In genomic region chr13:48235814-48236135, GRCh38 we compare ENCODE assay signal across 8 cellular contexts. TPM values are rescaled to one million over a fixed set of nuclear protein-coding genes. Genes with fewer than 3 reads are reported as not detected.
DNase-seq lines count a peak whose midpoint lies in the region; ATAC-seq and TF ChIP-seq lines count a peak whose summit lies in the region.

No MANE protein-coding gene starts in this region.

- peak overlapping the region; percentile 94 for H3K27ac Mint-ChIP-seq in endothelial cell (ENCODE audit: unreplicated experiment)

- peak overlapping the region; percentile 83 to 98 (median 98); a peak in 19 of 20 replicates for H3K4me3 ChIP-seq in BLaER1 treated with 17β-estradiol and CSF1 and Interleukin-3, amounts not matched to agents 10 nM and 100 nM
- peak overlapping the region; percentile 22 to 100 (median 98) for H3K4me3 ChIP-seq in Peyer's patch
- peak overlapping the region; percentile 89 for H3K4me3 ChIP-seq in neuron (ENCODE audit: low read length)

- peaks cover 9% of the 10 kb centered on the region for H3K27me3 Mint-ChIP-seq in endothelial cell (ENCODE audit: unreplicated experiment)

- H3K9me3 ChIP-seq in BLaER1 treated with 17β-estradiol and CSF1 and Interleukin-3, amounts not matched to agents 10 nM and 100 nM (replicated peaks in 1 of 11), result peaks cover 0 to 15% (median 9%) of the 10 kb centered on the region in 11 experiments; a peak in 11 of 22 replicates
- H3K9me3 ChIP-seq in Peyer's patch (no peaks in the 10 kb centered on the region), neuron (ENCODE audit: low read length) (no peaks in the 10 kb centered on the region)

- no peak for TF ChIP-seq POLR2A in Peyer's patch (IDR thresholded peaks at IDR 0.05)

- peaks cover 18 to 55% (median 29%) of the 10 kb centered on the region in 11 experiments for H3K36me3 ChIP-seq in BLaER1 treated with 17β-estradiol and CSF1 and Interleukin-3, amounts not matched to agents 10 nM and 100 nM
- H3K36me3 ChIP-seq in Peyer's patch, result peaks cover 0 to 15% (median 0%) of the 10 kb centered on the region in 3 donors
- H3K36me3 ChIP-seq in neuron (ENCODE audit: insufficient read depth, low read length), result peaks cover 3% of the 10 kb centered on the region

- H3K27ac ChIP-seq in BLaER1 treated with 17β-estradiol and CSF1 and Interleukin-3, amounts not matched to agents 10 nM and 100 nM, result peak overlapping the region; percentile 96 to 100 (median 99)
- peak overlapping the region in 3 of 4 donors; percentile 73 to 100 (median 100) for H3K27ac ChIP-seq in Peyer's patch

- H3K4me2 ChIP-seq in BLaER1 treated with 17β-estradiol and CSF1 and Interleukin-3, amounts not matched to agents 10 nM and 100 nM, result peak overlapping the region; percentile 74 to 95 (median 86)

- peaks cover 16% of the 10 kb centered on the region for H3K36me3 Mint-ChIP-seq in endothelial cell (ENCODE audit: low read depth, unreplicated experiment)

- TF ChIP-seq CTCF in Peyer's patch (IDR thresholded peaks at IDR 0.05) (no peak), endothelial cell (IDR thresholded peaks at IDR 0.05; ENCODE audit: unreplicated experiment) (no peak)

- no peak for DNase-seq in Peyer's patch
- no peak for DNase-seq in endothelial cell (ENCODE audit: low spot score)
- DNase-seq in SHP77 treated with DMSO at 0.1 percent for 48 hours (lab: John Stamatoyannopoulos, UW), result no peak
- DNase-seq in activated CD4-positive, CD25-positive, alpha-beta regulatory T cell treated with anti-CD3 and anti-CD28 coated beads, Interleukin-2, amount 50 U/mL, for 72 hours, result no peak

- peak overlapping the region; percentile 99 for H3K4me3 Mint-ChIP-seq in endothelial cell (ENCODE audit: unreplicated experiment)

- peaks cover 33% of the 10 kb centered on the region for H3K4me1 Mint-ChIP-seq in endothelial cell (ENCODE audit: unreplicated experiment)

- ATAC-seq in GM19463 (IDR thresholded peaks at IDR 0.05; ENCODE audit: unreplicated experiment), result no peak
- ATAC-seq in GM18517 (IDR thresholded peaks at IDR 0.05; ENCODE audit: unreplicated experiment), result no peak

- H2AFZ ChIP-seq in neuron (ENCODE audit: low read depth, low read length), result no peak overlapping the region

- peak overlapping the region; percentile 97 to 100 (median 99); a peak in 21 of 22 replicates for H3K9ac ChIP-seq in BLaER1 treated with 17β-estradiol and CSF1 and Interleukin-3, amounts not matched to agents 10 nM and 100 nM

- H3K4me1 ChIP-seq in BLaER1 treated with 17β-estradiol and CSF1 and Interleukin-3, amounts not matched to agents 10 nM and 100 nM, result peaks cover 33 to 61% (median 41%) of the 10 kb centered on the region in 10 experiments
- H3K4me1 ChIP-seq in Peyer's patch (peaks cover 0 to 63% (median 2%) of the 10 kb centered on the region in 4 donors), neuron (ENCODE audit: insufficient read depth, low read length) (peaks cover 36% of the 10 kb centered on the region)

- H3K9me3 Mint-ChIP-seq in endothelial cell (ENCODE audit: unreplicated experiment), result no peaks in the 10 kb centered on the region

- H4K20me1 ChIP-seq in BLaER1 treated with 17β-estradiol and CSF1 and Interleukin-3, amounts not matched to agents 10 nM and 100 nM, result peaks cover 23 to 74% (median 39%) of the 10 kb centered on the region in 11 experiments; a peak in 20 of 22 replicates

- H3K27me3 ChIP-seq in BLaER1 treated with 17β-estradiol and CSF1 and Interleukin-3, amounts not matched to agents 10 nM and 100 nM, result peaks cover 0 to 4% (median 0%) of the 10 kb centered on the region in 11 experiments; a peak in 1 of 22 replicates
- H3K27me3 ChIP-seq in Peyer's patch, result no peaks in the 10 kb centered on the region
- no peaks in the 10 kb centered on the region for H3K27me3 ChIP-seq in neuron (ENCODE audit: insufficient read depth, low read length)

RNA-seq across cellular contexts. Expression of gene ITM2B, which starts 2.8 kb away (rescaled TPM):
- total RNA-seq in Peyer's patch (100 to 1,000 TPM; 136 to 528 (median 417) TPM), endothelial cell (ENCODE audit: unreplicated experiment) (448 TPM)
